Comparison of ENCODE assay signal across 8 cellular contexts in the genomic region with DNA sequence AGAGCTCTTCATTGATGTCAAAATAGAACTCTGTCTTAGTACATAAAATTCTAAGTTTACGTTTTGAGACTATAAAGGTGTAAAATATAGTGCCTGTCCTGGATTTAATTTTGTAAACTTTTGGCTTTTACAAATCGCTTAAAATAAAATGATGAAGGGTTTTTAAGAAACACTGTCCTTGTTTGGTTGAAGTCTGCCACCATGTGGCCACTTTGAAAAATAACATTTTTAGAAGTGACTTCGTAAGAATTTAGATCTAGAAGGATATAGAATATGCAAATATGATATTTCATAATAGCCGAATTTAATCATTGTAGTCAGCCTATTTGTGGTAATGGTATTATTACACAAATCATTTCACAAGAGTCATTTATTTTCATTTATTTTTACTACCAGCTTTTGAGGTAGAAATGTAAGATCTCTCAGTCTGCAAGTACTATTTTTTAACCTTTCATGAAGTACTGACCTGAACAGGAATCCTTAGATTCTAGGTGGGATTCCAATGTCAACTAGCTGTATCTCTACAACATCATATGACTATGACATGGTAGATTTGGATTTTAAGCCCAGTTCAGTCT.
DNase-seq lines count a peak whose midpoint lies in the region; ATAC-seq, FAIRE-seq and TF ChIP-seq lines count a peak whose summit lies in the region.

No MANE protein-coding gene starts in this region.

- H3K4me1 Mint-ChIP-seq in stimulated activated naive CD8-positive, alpha-beta T cell treated with anti-CD3 and anti-CD28 coated beads, Interleukin-15, amount 100 ng/mL, for 72 hours = no peaks in the 10 kb centered on the region

- no peaks in the 10 kb centered on the region for H3K9me3 Mint-ChIP-seq in stimulated activated naive CD8-positive, alpha-beta T cell treated with anti-CD3 and anti-CD28 coated beads, Interleukin-15, amount 100 ng/mL, for 72 hours

- H3K27ac Mint-ChIP-seq in stimulated activated naive CD8-positive, alpha-beta T cell treated with anti-CD3 and anti-CD28 coated beads, Interleukin-15, amount 100 ng/mL, for 72 hours = no peak overlapping the region

- DNase-seq in DMS153 treated with DMSO at 0.1 percent for 48 hours (lab: John Stamatoyannopoulos, UW; ENCODE audit: unreplicated experiment) (peak; percentile 13), DMS153 (lab: John Stamatoyannopoulos, UW) (no peak), glomerular visceral epithelial cell (ENCODE audit: extremely low spot score) (peak; percentile 28), urothelium cell line (ENCODE audit: low spot score) (peak; percentile 6), NCI-H146 treated with DMSO at 0.1 percent for 48 hours (lab: John Stamatoyannopoulos, UW; ENCODE audit: unreplicated experiment) (no peak)
- no peak for DNase-seq in stimulated activated naive CD8-positive, alpha-beta T cell treated with anti-CD3 and anti-CD28 coated beads, Interleukin-15, amount 100 ng/mL, for 72 hours

- FAIRE-seq in urothelium cell line (lab: Jason Lieb, UNC) = no peak

- ATAC-seq in HG02759 (IDR thresholded peaks at IDR 0.05; ENCODE audit: unreplicated experiment) = peak; percentile 52
- ATAC-seq in SK-N-SH treated with all-trans-retinoic acid at 6 μM for 48 hours = peak; percentile 51; the same call in 2 of the 3 replicates
- no peak for ATAC-seq in stimulated activated naive CD8-positive, alpha-beta T cell treated with anti-CD3 and anti-CD28 coated beads, Interleukin-15, amount 100 ng/mL, for 72 hours

- no peak overlapping the region for H3K4me3 Mint-ChIP-seq in stimulated activated naive CD8-positive, alpha-beta T cell treated with anti-CD3 and anti-CD28 coated beads, Interleukin-15, amount 100 ng/mL, for 72 hours

- no peaks in the 10 kb centered on the region for H3K27me3 Mint-ChIP-seq in stimulated activated naive CD8-positive, alpha-beta T cell treated with anti-CD3 and anti-CD28 coated beads, Interleukin-15, amount 100 ng/mL, for 72 hours

TF ChIP-seq in SK-N-SH treated with all-trans-retinoic acid at 6 μM for 48 hours, 23 proteins besides CTCF, POLR2A, EP300 and RAD21:
- no peak for TF ChIP-seq ZNF565 (CRISPR knock-in tag; conservative IDR thresholded peaks at IDR 0.05; ENCODE audit: low read depth)
- TF ChIP-seq, protein P1, sequence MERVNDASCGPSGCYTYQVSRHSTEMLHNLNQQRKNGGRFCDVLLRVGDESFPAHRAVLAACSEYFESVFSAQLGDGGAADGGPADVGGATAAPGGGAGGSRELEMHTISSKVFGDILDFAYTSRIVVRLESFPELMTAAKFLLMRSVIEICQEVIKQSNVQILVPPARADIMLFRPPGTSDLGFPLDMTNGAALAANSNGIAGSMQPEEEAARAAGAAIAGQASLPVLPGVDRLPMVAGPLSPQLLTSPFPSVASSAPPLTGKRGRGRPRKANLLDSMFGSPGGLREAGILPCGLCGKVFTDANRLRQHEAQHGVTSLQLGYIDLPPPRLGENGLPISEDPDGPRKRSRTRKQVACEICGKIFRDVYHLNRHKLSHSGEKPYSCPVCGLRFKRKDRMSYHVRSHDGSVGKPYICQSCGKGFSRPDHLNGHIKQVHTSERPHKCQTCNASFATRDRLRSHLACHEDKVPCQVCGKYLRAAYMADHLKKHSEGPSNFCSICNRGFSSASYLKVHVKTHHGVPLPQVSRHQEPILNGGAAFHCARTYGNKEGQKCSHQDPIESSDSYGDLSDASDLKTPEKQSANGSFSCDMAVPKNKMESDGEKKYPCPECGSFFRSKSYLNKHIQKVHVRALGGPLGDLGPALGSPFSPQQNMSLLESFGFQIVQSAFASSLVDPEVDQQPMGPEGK (CRISPR knock-in tag; IDR thresholded peaks at IDR 0.05; ENCODE audit: borderline replicate concordance) = no peak
- TF ChIP-seq CSDC2 (CRISPR knock-in tag; IDR thresholded peaks at IDR 0.05) = no peak
- no peak for TF ChIP-seq ZNF70 (CRISPR knock-in tag; IDR thresholded peaks at IDR 0.05)
- TF ChIP-seq, protein P2, sequence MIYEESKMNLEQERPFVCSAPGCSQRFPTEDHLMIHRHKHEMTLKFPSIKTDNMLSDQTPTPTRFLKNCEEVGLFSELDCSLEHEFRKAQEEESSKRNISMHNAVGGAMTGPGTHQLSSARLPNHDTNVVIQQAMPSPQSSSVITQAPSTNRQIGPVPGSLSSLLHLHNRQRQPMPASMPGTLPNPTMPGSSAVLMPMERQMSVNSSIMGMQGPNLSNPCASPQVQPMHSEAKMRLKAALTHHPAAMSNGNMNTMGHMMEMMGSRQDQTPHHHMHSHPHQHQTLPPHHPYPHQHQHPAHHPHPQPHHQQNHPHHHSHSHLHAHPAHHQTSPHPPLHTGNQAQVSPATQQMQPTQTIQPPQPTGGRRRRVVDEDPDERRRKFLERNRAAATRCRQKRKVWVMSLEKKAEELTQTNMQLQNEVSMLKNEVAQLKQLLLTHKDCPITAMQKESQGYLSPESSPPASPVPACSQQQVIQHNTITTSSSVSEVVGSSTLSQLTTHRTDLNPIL (CRISPR knock-in tag; IDR thresholded peaks at IDR 0.05; ENCODE audit: low read depth) = no peak
- TF ChIP-seq RARB (CRISPR knock-in tag; IDR thresholded peaks at IDR 0.05) = no peak
- no peak for TF ChIP-seq ISL1 (CRISPR knock-in tag; IDR thresholded peaks at IDR 0.05)
- no peak for TF ChIP-seq BACH2 (CRISPR knock-in tag; IDR thresholded peaks at IDR 0.05; ENCODE audit: borderline replicate concordance)

Comparison
In these comparisons a context has a peak if more than half of its experiments do, and no peak if none do; other contexts are left out.
1. DNase-seq: peak in DMS153 treated with DMSO at 0.1 percent for 48 hours (single experiment), glomerular visceral epithelial cell (single experiment) and urothelium cell line (single experiment); none in DMS153 (single experiment), stimulated activated naive CD8-positive, alpha-beta T cell treated with anti-CD3 and anti-CD28 coated beads, Interleukin-15, amount 100 ng/mL, for 72 hours (0 of 2) and NCI-H146 treated with DMSO at 0.1 percent for 48 hours (single experiment).